In the genomic region with DNA sequence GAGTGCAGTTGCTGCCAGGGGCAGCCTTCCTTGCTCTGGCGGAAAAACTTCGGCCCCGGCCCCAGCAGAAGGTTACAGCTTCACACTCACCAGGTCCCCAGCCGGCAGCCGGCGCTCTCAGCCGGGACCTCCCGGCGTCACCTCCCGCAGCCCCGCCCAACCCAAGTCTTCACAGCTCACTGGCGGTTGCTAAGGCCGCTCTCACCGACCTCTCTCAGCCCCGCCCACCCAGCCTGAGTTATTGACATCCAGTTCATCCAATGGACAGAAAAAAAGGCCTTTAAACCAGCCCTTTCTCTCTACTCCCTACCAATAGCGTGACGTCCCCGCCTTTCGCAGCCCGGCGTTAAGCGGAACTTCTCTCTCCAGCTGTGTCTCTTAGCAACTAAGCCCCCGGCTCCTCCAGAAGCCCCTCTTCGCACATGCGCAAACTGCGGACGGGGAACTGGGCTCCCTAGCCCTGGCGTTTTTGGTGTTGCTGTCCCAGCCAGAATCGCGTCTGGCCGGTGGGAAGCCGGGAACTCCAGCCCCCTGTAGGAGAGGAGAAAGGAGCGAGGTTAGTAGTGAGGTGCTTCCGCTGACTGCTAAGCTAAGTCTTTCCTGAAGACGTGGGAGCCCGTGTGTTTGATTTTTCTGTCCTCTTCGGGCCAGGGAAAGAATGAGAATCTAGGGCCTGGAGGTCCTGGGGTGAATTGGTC, we compare ENCODE assay signal across 1 cellular context.
TF ChIP-seq lines count a peak whose summit lies in the region.

A gene (plus strand): TSS at position 376 of the 698 bp plus-strand sequence. CDS start 9,189 bp downstream, outside the sequence.

TF ChIP-seq in HEK293, 187 proteins besides CTCF, POLR2A, EP300 and RAD21 (continued from another document and continues in another):
- TF ChIP-seq, protein P1, sequence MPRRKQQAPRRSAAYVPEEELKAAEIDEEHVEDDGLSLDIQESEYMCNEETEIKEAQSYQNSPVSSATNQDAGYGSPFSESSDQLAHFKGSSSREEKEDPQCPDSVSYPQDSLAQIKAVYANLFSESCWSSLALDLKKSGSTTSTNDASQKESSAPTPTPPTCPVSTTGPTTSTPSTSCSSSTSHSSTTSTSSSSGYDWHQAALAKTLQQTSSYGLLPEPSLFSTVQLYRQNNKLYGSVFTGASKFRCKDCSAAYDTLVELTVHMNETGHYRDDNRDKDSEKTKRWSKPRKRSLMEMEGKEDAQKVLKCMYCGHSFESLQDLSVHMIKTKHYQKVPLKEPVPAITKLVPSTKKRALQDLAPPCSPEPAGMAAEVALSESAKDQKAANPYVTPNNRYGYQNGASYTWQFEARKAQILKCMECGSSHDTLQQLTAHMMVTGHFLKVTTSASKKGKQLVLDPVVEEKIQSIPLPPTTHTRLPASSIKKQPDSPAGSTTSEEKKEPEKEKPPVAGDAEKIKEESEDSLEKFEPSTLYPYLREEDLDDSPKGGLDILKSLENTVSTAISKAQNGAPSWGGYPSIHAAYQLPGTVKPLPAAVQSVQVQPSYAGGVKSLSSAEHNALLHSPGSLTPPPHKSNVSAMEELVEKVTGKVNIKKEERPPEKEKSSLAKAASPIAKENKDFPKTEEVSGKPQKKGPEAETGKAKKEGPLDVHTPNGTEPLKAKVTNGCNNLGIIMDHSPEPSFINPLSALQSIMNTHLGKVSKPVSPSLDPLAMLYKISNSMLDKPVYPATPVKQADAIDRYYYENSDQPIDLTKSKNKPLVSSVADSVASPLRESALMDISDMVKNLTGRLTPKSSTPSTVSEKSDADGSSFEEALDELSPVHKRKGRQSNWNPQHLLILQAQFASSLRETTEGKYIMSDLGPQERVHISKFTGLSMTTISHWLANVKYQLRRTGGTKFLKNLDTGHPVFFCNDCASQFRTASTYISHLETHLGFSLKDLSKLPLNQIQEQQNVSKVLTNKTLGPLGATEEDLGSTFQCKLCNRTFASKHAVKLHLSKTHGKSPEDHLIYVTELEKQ (tag by site-specific recombination; IDR thresholded peaks at IDR 0.05; ENCODE audit: borderline replicate concordance), result no peak
- TF ChIP-seq, protein P2, sequence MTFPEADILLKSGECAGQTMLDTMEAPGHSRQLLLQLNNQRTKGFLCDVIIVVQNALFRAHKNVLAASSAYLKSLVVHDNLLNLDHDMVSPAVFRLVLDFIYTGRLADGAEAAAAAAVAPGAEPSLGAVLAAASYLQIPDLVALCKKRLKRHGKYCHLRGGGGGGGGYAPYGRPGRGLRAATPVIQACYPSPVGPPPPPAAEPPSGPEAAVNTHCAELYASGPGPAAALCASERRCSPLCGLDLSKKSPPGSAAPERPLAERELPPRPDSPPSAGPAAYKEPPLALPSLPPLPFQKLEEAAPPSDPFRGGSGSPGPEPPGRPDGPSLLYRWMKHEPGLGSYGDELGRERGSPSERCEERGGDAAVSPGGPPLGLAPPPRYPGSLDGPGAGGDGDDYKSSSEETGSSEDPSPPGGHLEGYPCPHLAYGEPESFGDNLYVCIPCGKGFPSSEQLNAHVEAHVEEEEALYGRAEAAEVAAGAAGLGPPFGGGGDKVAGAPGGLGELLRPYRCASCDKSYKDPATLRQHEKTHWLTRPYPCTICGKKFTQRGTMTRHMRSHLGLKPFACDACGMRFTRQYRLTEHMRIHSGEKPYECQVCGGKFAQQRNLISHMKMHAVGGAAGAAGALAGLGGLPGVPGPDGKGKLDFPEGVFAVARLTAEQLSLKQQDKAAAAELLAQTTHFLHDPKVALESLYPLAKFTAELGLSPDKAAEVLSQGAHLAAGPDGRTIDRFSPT (tag by site-specific recombination; IDR thresholded peaks at IDR 0.05), result no peak
- TF ChIP-seq TCF7L2 (IDR thresholded peaks at IDR 0.05; ENCODE audit: borderline replicate concordance, low read depth, low read length) (no peak), ZNF302 (tag by site-specific recombination; IDR thresholded peaks at IDR 0.05; ENCODE audit: low read depth) (no peak), ZNF324 (tag by site-specific recombination; IDR thresholded peaks at IDR 0.05) (no peak), HOXD13 (CRISPR knock-in tag; IDR thresholded peaks at IDR 0.05; ENCODE audit: borderline replicate concordance) (no peak), OVOL3 (tag by site-specific recombination; IDR thresholded peaks at IDR 0.05) (no peak), ZNF248 (tag by site-specific recombination; IDR thresholded peaks at IDR 0.05) (no peak), ZNF274 (IDR thresholded peaks at IDR 0.05; ENCODE audit: low read length) (no peak), ZNF274 (tag by site-specific recombination; IDR thresholded peaks at IDR 0.05; ENCODE audit: borderline replicate concordance) (no peak), ZNF843 (tag by site-specific recombination; IDR thresholded peaks at IDR 0.05) (no peak), ZNF791 (tag by site-specific recombination; IDR thresholded peaks at IDR 0.05) (no peak), SCRT2 (tag by site-specific recombination; IDR thresholded peaks at IDR 0.05) (no peak), SCRT1 (tag by site-specific recombination; IDR thresholded peaks at IDR 0.05; ENCODE audit: borderline replicate concordance) (no peak), ZNF521 (tag by site-specific recombination; IDR thresholded peaks at IDR 0.05) (no peak), ZNF394 (tag by site-specific recombination; IDR thresholded peaks at IDR 0.05; ENCODE audit: borderline replicate concordance) (no peak), ZNF423 (tag by site-specific recombination; IDR thresholded peaks at IDR 0.05) (no peak), ZNF510 (tag by site-specific recombination; IDR thresholded peaks at IDR 0.05; ENCODE audit: insufficient replicate concordance) (no peak), ZNF202 (tag by site-specific recombination; IDR thresholded peaks at IDR 0.05; ENCODE audit: borderline replicate concordance) (no peak), ZNF416 (tag by site-specific recombination; IDR thresholded peaks at IDR 0.05) (no peak), ZNF16 (tag by site-specific recombination; IDR thresholded peaks at IDR 0.05; ENCODE audit: low read depth) (no peak), ZNF571 (tag by site-specific recombination; IDR thresholded peaks at IDR 0.05) (no peak), ZBTB8A (tag by site-specific recombination; IDR thresholded peaks at IDR 0.05) (no peak), BCL11B (tag by site-specific recombination; IDR thresholded peaks at IDR 0.05; ENCODE audit: low read depth) (no peak), SP7 (tag by site-specific recombination; IDR thresholded peaks at IDR 0.05) (no peak), ZNF354C (tag by site-specific recombination; IDR thresholded peaks at IDR 0.05; ENCODE audit: borderline replicate concordance, low read depth) (no peak), ZNF776 (tag by site-specific recombination; IDR thresholded peaks at IDR 0.05; ENCODE audit: borderline replicate concordance) (no peak), KLF7 (tag by site-specific recombination; IDR thresholded peaks at IDR 0.05; ENCODE audit: borderline replicate concordance) (no peak), EGR2 (tag by site-specific recombination; IDR thresholded peaks at IDR 0.05; ENCODE audit: low read depth) (no peak), FEZF1 (tag by site-specific recombination; IDR thresholded peaks at IDR 0.05) (peak; percentile 79), HOXA7 (CRISPR knock-in tag; IDR thresholded peaks at IDR 0.05; ENCODE audit: borderline replicate concordance) (no peak)
- TF ChIP-seq, protein P3, sequence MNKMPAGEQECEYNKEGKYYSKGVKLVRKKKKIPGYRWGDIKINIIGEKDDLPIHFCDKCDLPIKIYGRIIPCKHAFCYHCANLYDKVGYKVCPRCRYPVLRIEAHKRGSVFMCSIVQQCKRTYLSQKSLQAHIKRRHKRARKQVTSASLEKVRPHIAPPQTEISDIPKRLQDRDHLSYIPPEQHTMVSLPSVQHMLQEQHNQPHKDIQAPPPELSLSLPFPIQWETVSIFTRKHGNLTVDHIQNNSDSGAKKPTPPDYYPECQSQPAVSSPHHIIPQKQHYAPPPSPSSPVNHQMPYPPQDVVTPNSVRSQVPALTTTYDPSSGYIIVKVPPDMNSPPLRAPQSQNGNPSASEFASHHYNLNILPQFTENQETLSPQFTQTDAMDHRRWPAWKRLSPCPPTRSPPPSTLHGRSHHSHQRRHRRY (tag by site-specific recombination; IDR thresholded peaks at IDR 0.05), result no peak
- TF ChIP-seq, protein P4, sequence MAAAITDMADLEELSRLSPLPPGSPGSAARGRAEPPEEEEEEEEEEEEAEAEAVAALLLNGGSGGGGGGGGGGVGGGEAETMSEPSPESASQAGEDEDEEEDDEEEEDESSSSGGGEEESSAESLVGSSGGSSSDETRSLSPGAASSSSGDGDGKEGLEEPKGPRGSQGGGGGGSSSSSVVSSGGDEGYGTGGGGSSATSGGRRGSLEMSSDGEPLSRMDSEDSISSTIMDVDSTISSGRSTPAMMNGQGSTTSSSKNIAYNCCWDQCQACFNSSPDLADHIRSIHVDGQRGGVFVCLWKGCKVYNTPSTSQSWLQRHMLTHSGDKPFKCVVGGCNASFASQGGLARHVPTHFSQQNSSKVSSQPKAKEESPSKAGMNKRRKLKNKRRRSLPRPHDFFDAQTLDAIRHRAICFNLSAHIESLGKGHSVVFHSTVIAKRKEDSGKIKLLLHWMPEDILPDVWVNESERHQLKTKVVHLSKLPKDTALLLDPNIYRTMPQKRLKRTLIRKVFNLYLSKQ (tag by site-specific recombination; IDR thresholded peaks at IDR 0.05; ENCODE audit: borderline replicate concordance), result no peak
- TF ChIP-seq, protein P5, sequence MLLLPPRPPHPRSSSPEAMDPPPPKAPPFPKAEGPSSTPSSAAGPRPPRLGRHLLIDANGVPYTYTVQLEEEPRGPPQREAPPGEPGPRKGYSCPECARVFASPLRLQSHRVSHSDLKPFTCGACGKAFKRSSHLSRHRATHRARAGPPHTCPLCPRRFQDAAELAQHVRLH (tag by site-specific recombination; IDR thresholded peaks at IDR 0.05), result no peak
- TF ChIP-seq, protein P6, sequence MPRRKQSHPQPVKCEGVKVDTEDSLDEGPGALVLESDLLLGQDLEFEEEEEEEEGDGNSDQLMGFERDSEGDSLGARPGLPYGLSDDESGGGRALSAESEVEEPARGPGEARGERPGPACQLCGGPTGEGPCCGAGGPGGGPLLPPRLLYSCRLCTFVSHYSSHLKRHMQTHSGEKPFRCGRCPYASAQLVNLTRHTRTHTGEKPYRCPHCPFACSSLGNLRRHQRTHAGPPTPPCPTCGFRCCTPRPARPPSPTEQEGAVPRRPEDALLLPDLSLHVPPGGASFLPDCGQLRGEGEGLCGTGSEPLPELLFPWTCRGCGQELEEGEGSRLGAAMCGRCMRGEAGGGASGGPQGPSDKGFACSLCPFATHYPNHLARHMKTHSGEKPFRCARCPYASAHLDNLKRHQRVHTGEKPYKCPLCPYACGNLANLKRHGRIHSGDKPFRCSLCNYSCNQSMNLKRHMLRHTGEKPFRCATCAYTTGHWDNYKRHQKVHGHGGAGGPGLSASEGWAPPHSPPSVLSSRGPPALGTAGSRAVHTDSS (tag by site-specific recombination; IDR thresholded peaks at IDR 0.05), result no peak
- TF ChIP-seq, protein P7, sequence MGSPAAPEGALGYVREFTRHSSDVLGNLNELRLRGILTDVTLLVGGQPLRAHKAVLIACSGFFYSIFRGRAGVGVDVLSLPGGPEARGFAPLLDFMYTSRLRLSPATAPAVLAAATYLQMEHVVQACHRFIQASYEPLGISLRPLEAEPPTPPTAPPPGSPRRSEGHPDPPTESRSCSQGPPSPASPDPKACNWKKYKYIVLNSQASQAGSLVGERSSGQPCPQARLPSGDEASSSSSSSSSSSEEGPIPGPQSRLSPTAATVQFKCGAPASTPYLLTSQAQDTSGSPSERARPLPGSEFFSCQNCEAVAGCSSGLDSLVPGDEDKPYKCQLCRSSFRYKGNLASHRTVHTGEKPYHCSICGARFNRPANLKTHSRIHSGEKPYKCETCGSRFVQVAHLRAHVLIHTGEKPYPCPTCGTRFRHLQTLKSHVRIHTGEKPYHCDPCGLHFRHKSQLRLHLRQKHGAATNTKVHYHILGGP (tag by site-specific recombination; IDR thresholded peaks at IDR 0.05), result no peak
- TF ChIP-seq, protein P8, sequence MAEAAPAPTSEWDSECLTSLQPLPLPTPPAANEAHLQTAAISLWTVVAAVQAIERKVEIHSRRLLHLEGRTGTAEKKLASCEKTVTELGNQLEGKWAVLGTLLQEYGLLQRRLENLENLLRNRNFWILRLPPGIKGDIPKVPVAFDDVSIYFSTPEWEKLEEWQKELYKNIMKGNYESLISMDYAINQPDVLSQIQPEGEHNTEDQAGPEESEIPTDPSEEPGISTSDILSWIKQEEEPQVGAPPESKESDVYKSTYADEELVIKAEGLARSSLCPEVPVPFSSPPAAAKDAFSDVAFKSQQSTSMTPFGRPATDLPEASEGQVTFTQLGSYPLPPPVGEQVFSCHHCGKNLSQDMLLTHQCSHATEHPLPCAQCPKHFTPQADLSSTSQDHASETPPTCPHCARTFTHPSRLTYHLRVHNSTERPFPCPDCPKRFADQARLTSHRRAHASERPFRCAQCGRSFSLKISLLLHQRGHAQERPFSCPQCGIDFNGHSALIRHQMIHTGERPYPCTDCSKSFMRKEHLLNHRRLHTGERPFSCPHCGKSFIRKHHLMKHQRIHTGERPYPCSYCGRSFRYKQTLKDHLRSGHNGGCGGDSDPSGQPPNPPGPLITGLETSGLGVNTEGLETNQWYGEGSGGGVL (tag by site-specific recombination; IDR thresholded peaks at IDR 0.05), result no peak
- TF ChIP-seq, protein P9, sequence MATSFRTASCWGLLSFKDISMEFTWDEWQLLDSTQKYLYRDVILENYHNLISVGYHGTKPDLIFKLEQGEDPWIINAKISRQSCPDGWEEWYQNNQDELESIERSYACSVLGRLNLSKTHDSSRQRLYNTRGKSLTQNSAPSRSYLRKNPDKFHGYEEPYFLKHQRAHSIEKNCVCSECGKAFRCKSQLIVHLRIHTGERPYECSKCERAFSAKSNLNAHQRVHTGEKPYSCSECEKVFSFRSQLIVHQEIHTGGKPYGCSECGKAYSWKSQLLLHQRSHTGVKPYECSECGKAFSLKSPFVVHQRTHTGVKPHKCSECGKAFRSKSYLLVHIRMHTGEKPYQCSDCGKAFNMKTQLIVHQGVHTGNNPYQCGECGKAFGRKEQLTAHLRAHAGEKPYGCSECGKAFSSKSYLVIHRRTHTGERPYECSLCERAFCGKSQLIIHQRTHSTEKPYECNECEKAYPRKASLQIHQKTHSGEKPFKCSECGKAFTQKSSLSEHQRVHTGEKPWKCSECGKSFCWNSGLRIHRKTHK (tag by site-specific recombination; IDR thresholded peaks at IDR 0.05), result no peak
- TF ChIP-seq, protein P10, sequence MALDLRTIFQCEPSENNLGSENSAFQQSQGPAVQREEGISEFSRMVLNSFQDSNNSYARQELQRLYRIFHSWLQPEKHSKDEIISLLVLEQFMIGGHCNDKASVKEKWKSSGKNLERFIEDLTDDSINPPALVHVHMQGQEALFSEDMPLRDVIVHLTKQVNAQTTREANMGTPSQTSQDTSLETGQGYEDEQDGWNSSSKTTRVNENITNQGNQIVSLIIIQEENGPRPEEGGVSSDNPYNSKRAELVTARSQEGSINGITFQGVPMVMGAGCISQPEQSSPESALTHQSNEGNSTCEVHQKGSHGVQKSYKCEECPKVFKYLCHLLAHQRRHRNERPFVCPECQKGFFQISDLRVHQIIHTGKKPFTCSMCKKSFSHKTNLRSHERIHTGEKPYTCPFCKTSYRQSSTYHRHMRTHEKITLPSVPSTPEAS (tag by site-specific recombination; IDR thresholded peaks at IDR 0.05), result no peak
